In the genomic region with DNA sequence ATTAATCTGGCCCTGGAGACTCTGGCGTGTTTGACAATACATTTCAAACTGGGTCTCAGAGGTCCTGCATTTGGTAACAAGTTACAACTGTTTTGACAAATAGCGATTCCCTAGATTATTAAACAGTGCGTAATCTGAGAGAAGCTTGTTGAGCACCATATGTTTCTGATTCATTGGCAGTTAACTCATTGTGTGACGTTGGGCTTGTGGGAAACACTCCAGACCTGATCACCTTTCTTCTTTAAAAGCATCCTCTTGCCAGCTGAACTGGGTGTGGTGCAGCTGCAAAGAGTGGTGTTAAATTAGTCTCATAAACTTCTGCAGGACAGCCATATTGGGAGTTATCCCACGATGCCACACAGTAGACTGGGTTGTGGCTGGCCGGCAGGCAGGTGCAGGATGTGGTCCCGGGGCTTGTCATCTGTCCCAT, we compare ENCODE assay signal across 14 cellular contexts.
DNase-seq lines count a peak whose midpoint lies in the region; ATAC-seq and TF ChIP-seq lines count a peak whose summit lies in the region.
"Had no signal": no experiment of that assay in that cellular context is flagged by ENCODE, and none has a peak within 500 bp of the region (broad histone marks: within the 10 kb centered on the region; RNA-seq: fewer than 3 reads in every experiment).

No MANE protein-coding gene starts in this region.

- ATAC-seq in GM19452 (IDR thresholded peaks at IDR 0.05; ENCODE audit: unreplicated experiment) = no peak

- H4K20me1 ChIP-seq in BLaER1 = no peaks in the 10 kb centered on the region
- no peaks in the 10 kb centered on the region for H4K20me1 ChIP-seq in Loucy (ENCODE audit: insufficient read depth, low read length, poor library complexity, severe bottlenecking)

- DNase-seq in adipocyte (ENCODE audit: low read depth) (peak; percentile 53), tibial artery (no peak), superior temporal gyrus (ENCODE audit: extremely low spot score) (no peak)
- DNase-seq in activated CD4-positive, CD25-positive, alpha-beta regulatory T cell treated with anti-CD3 and anti-CD28 coated beads, Interleukin-2, amount 50 U/mL, for 72 hours = no peak
- DNase-seq: activated CD4-positive, alpha-beta T cell treated with anti-CD3 and anti-CD28 coated beads, Interleukin-2, amount 10 ng/mL, durations not matched to agents 24 days and 14 days; activated naive CD8-positive, alpha-beta T cell treated with anti-CD3 and anti-CD28 coated beads for 36 hours; DMS79 treated with DMSO at 0.1 percent for 48 hours; erythroblast; stimulated activated CD4-positive, alpha-beta T cell treated with anti-CD3 and anti-CD28 coated beads, Interleukin-4, amount 100 ng/mL, for 1 hour; upper lobe of left lung had no signal

- H3K9me2 ChIP-seq in Loucy (replicated peaks; ENCODE audit: low read depth, low read length) = no peaks in the 10 kb centered on the region

- H2AFZ ChIP-seq in Loucy (ENCODE audit: low read length) = no peak overlapping the region

- no peaks in the 10 kb centered on the region for H3F3A ChIP-seq in Loucy (ENCODE audit: low read depth)

- TF ChIP-seq CTCF in Loucy (conservative IDR thresholded peaks at IDR 0.05; ENCODE audit: low read length) = no peak
- no peak for TF ChIP-seq CTCF in tibial artery (IDR thresholded peaks at IDR 0.05)

- H3K4me2 ChIP-seq in BLaER1 = peak overlapping the region; percentile 79
- H3K4me2 ChIP-seq in Loucy (ENCODE audit: low read depth, low read length, poor library complexity, severe bottlenecking) = peak overlapping the region; percentile 25

- no peak overlapping the region; the same call in 1 of the 2 replicates for H3K27ac ChIP-seq in BLaER1
- peak overlapping the region; percentile 13 to 35 for H3K27ac ChIP-seq in mucosa of rectum (ENCODE audit: low read depth in 2 of 2, low read length in 2 of 2)
- no peak overlapping the region for H3K27ac ChIP-seq in tibial artery
- H3K27ac ChIP-seq: upper lobe of left lung had no signal

- intact Hi-C loops in tibial artery (cut with DNase I; ENCODE audit: low total_unique reads) = no loop called here

- H3K27me3 ChIP-seq in BLaER1 (no peaks in the 10 kb centered on the region), Loucy (ENCODE audit: insufficient read depth, low read length, poor library complexity, severe bottlenecking) (no peaks in the 10 kb centered on the region), adipocyte (replicated peaks; ENCODE audit: control insufficient read depth, insufficient read depth, low read length) (no peaks in the 10 kb centered on the region), mucosa of rectum (ENCODE audit: control insufficient read depth in 2 of 2, insufficient read depth in 2 of 2, low read length in 2 of 2) (no peaks in the 10 kb centered on the region), tibial artery (no peaks in the 10 kb centered on the region)
- H3K27me3 ChIP-seq: upper lobe of left lung had no signal

- no peak overlapping the region for H3K9ac ChIP-seq in BLaER1
- H3K9ac ChIP-seq in Loucy (ENCODE audit: low read depth, low read length, poor library complexity, severe bottlenecking) = no peak overlapping the region
- H3K9ac ChIP-seq in adipocyte (ENCODE audit: low read length) = peak overlapping the region; percentile 72
- no peak overlapping the region for H3K9ac ChIP-seq in mucosa of rectum (ENCODE audit: low read depth in 1 of 2, low read length in 2 of 2)

- no peaks in the 10 kb centered on the region for H3K79me2 ChIP-seq in Loucy (ENCODE audit: insufficient read depth, low read length)

- H3K4me3 ChIP-seq in BLaER1 (no peak overlapping the region), Loucy (ENCODE audit: low read length, poor library complexity, severe bottlenecking) (no peak overlapping the region), adipocyte (ENCODE audit: low read length) (peak overlapping the region; percentile 31), mucosa of rectum (ENCODE audit: low read length in 2 of 2) (no peak overlapping the region), tibial artery (no peak overlapping the region)
- H3K4me3 ChIP-seq: upper lobe of left lung had no signal

- no peaks in the 10 kb centered on the region for H3K36me3 ChIP-seq in BLaER1
- H3K36me3 ChIP-seq in Loucy (ENCODE audit: insufficient read depth, low read length) = no peaks in the 10 kb centered on the region
- no peaks in the 10 kb centered on the region for H3K36me3 ChIP-seq in adipocyte (ENCODE audit: control insufficient read depth, insufficient read depth, low read length, severe bottlenecking)
- no peaks in the 10 kb centered on the region for H3K36me3 ChIP-seq in mucosa of rectum (ENCODE audit: control insufficient read depth in 2 of 2, insufficient read depth in 2 of 2, low read length in 2 of 2)
- no peaks in the 10 kb centered on the region for H3K36me3 ChIP-seq in tibial artery
- H3K36me3 ChIP-seq: upper lobe of left lung had no signal

- H3K9me3 ChIP-seq in BLaER1 (0 out of 2 replicates have a peak, but pooled peaks cover 8% of the 10 kb centered on the region), Loucy (ENCODE audit: insufficient read depth, low read depth, low read length) (no peaks in the 10 kb centered on the region), adipocyte (ENCODE audit: control insufficient read depth, low read length) (no peaks in the 10 kb centered on the region), mucosa of rectum (ENCODE audit: control insufficient read depth in 2 of 2, low read length in 2 of 2) (no peaks in the 10 kb centered on the region), tibial artery (no peaks in the 10 kb centered on the region)
- H3K9me3 ChIP-seq: upper lobe of left lung had no signal

- peaks cover 83% of the 10 kb centered on the region for H3K4me1 ChIP-seq in BLaER1
- H3K4me1 ChIP-seq in Loucy (ENCODE audit: insufficient read depth, low read length, poor library complexity, severe bottlenecking) = peaks cover 33% of the 10 kb centered on the region
- peaks cover 15% of the 10 kb centered on the region for H3K4me1 ChIP-seq in adipocyte (ENCODE audit: control insufficient read depth, insufficient read depth, low read length)
- peaks cover 7 to 22% of the 10 kb centered on the region in 2 donors for H3K4me1 ChIP-seq in mucosa of rectum (ENCODE audit: control insufficient read depth in 2 of 2, insufficient read depth in 2 of 2, low read length in 2 of 2)
- H3K4me1 ChIP-seq in tibial artery = peaks cover 0 to 10% (median 0%) of the 10 kb centered on the region in 4 donors

Comparison
In these comparisons a context has a peak if more than half of its experiments do, and no peak if none do; other contexts are left out.
1. H3K27ac ChIP-seq: peak in mucosa of rectum (2 of 2); none in BLaER1 (single experiment) and tibial artery (0 of 2).